In the genomic region with DNA sequence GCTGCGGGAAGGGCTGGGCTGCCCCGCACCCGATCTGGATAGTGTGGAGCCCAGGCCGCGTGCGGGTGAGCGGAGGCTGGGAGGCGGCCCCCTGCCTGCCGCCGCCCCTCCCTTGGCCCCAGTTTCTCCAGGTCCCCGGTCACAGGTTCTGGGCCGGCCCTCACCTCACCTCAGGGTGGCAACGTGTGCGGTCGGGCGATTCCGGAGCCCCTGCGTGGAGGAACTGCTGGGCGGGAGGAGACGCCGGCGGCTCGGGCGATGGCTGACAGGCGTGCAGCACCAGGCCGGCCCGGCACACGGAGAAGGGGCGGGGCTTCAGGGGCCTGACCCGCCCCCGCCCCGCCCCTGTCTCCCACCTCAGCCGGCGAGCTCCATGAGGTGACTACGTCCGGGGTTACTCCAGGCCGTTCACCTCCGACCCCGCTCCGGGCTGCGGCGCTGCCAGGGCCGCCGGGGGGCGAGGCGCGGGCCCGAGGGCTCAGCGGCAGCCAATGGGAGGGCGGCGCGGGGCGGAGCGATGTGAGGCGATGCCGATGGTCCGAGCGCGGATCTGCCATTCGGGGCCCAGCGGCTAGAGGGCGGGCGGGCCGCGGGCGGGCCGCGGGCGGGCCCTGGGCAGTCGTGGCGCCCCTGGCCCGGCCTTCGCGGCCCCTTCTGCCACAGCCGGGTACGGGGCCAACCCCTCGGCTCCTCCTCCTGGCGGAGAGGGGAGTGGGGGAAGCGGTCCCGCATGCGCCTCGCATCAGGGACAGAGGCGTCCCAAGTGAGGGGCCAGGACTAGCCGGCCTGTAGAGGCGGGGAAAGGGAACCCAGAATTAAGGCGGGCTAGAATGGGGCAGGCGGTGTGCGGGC, we compare ENCODE assay signal across 8 cellular contexts. TPM values are rescaled to one million over a fixed set of nuclear protein-coding genes. Genes with fewer than 3 reads are reported as not detected.
DNase-seq lines count a peak whose midpoint lies in the region; ATAC-seq, FAIRE-seq and TF ChIP-seq lines count a peak whose summit lies in the region.

No MANE protein-coding gene starts in this region.

- no peaks in the 10 kb centered on the region for H3K36me3 Mint-ChIP-seq in T-cell

- no peaks in the 10 kb centered on the region for H3K36me3 ChIP-seq in right atrium auricular region
- peaks cover 0 to 3% of the 10 kb centered on the region in 2 donors for H3K36me3 ChIP-seq in psoas muscle (ENCODE audit: insufficient read depth in 1 of 2, low read depth in 1 of 2)

- H3K4me3 Mint-ChIP-seq in T-cell: peak overlapping the region; percentile 75 to 84 (median 77)

- H3K27ac ChIP-seq in right atrium auricular region: peak overlapping the region; percentile 83 to 87
- H3K27ac ChIP-seq in psoas muscle: peak overlapping the region; percentile 90

- peak; percentile 99 for DNase-seq in GM13976 (ENCODE audit: low spot score)
- DNase-seq in NCI-H1436 (lab: John Stamatoyannopoulos, UW): peak; percentile 80
- peak; percentile 62 to 94 (median 89) for DNase-seq in T-cell
- DNase-seq in amniotic stem cell (lab: John Stamatoyannopoulos, UW): peak; percentile 95
- peak; percentile 93 for DNase-seq in right atrium auricular region (ENCODE audit: low spot score)
- DNase-seq in psoas muscle: peak; percentile 96 to 97
- DNase-seq in urothelium cell line (ENCODE audit: low spot score): peak; percentile 99

- no peaks in the 10 kb centered on the region for H3K9me3 Mint-ChIP-seq in T-cell

- ATAC-seq in HG02840 (IDR thresholded peaks at IDR 0.05; ENCODE audit: low FRiP score, unreplicated experiment) (peak; percentile 90), T-cell (replicated peaks in 1 of 4) (peak; percentile 92 to 95 (median 94)), psoas muscle (peak; percentile 94 to 97 (median 96))

- in situ Hi-C loops in GM13976 (cut with MboI; ENCODE audit: low sequenced_read_pairs, unreplicated experiment): no loop called here

- 0 to 1% (median 0%) methylated on average over 42 to 88 of the region's 88 CpGs for WGBS in psoas muscle, 3 donors

- FAIRE-seq in urothelium cell line (lab: Jason Lieb, UNC): no peak

- H3K4me3 ChIP-seq in right atrium auricular region: peak overlapping the region; percentile 65 to 77
- peak overlapping the region; percentile 86 for H3K4me3 ChIP-seq in psoas muscle

- H3K4me1 Mint-ChIP-seq in T-cell: peaks cover 18 to 24% (median 20%) of the 10 kb centered on the region in 3 donors

- no peak overlapping the region for H3K27ac Mint-ChIP-seq in T-cell

- intact Hi-C loops in psoas muscle (cut with DNase I): loop anchor here (5.0 kb wide), 1 partner anchor 48 kb away; a partner anchor contains a TSS

- H3K4me1 ChIP-seq in right atrium auricular region: peaks cover 0 to 24% of the 10 kb centered on the region in 2 donors
- peaks cover 18% of the 10 kb centered on the region for H3K4me1 ChIP-seq in psoas muscle

- TF ChIP-seq CTCF in GM13976 (IDR thresholded peaks at IDR 0.05; ENCODE audit: borderline replicate concordance, control extremely low read depth, extremely low read depth, insufficient read depth, missing control alignments) (no peak), right atrium auricular region (IDR thresholded peaks at IDR 0.05) (peak; percentile 34 to 40), psoas muscle (IDR thresholded peaks at IDR 0.05) (peak; percentile 55)

- no peaks in the 10 kb centered on the region for H3K9me3 ChIP-seq in right atrium auricular region
- no peaks in the 10 kb centered on the region for H3K9me3 ChIP-seq in psoas muscle

- POLR2A ChIA-PET in T-cell (lab: Charles Lee): interaction anchor here (0.5 to 0.7 kb wide), 7 partner anchors 11 to 792 kb away, joined by 3 to 10 read pairs (median 4); no protein-coding TSS in a partner anchor

- no peaks in the 10 kb centered on the region for H3K27me3 ChIP-seq in right atrium auricular region
- H3K27me3 ChIP-seq in psoas muscle (ENCODE audit: insufficient read depth in 3 of 3, low read length in 2 of 3): no peaks in the 10 kb centered on the region

- CTCF ChIA-PET in T-cell (lab: Charles Lee): interaction anchor here (0.5 to 1.4 kb wide), 8 partner anchors 15 to 1452 kb away, joined by 3 to 10 read pairs (median 4); a partner anchor contains a TSS

- no peaks in the 10 kb centered on the region for H3K27me3 Mint-ChIP-seq in T-cell

RNA-seq across cellular contexts. Expression of a gene that starts 16.7 kb away (rescaled TPM):
- total RNA-seq in T-cell: not detected
- not detected for total RNA-seq in right atrium auricular region
- total RNA-seq in psoas muscle: not detected
- under 1 TPM in 1 of 3 donors, not detected in 2; 0.06 TPM for polyA plus RNA-seq in psoas muscle

RNA-seq across cellular contexts. Expression of a gene that starts 47.6 kb away (rescaled TPM):
- total RNA-seq in T-cell: 10 to 100 TPM; 15.9 to 30.2 (median 18.0) TPM
- 10 to 100 TPM in 1 of 2 donors, 1 to 10 TPM in 1; 8.6 to 10.2 TPM for total RNA-seq in right atrium auricular region
- total RNA-seq in psoas muscle: 10 to 100 TPM; 21.5 to 42.6 (median 35.7) TPM
- polyA plus RNA-seq in psoas muscle: 10 to 100 TPM in 2 of 3 donors, 1 to 10 TPM in 1; 7.2 to 13.4 (median 12.1) TPM

RNA-seq across cellular contexts. Expression of a gene that starts 47.6 kb away (rescaled TPM):
- 10 to 100 TPM; 14.5 to 27.3 (median 21.9) TPM for total RNA-seq in T-cell
- total RNA-seq in right atrium auricular region: 10 to 100 TPM in 1 of 2 donors, 1 to 10 TPM in 1; 6.8 to 15.7 TPM
- total RNA-seq in psoas muscle: 10 to 100 TPM in 3 of 4 donors, 1 to 10 TPM in 1; 9.4 to 23.7 (median 17.4) TPM
- polyA plus RNA-seq in psoas muscle: 10 to 100 TPM in 2 of 3 donors, 1 to 10 TPM in 1; 8.5 to 11.3 (median 10.6) TPM

Comparison
In these comparisons a context has a peak if more than half of its experiments do, and no peak if none do; other contexts are left out.
1. Peak in every context shown above with its lines: DNase-seq, ATAC-seq, H3K4me3 ChIP-seq and H3K27ac ChIP-seq.